In the genomic region with DNA sequence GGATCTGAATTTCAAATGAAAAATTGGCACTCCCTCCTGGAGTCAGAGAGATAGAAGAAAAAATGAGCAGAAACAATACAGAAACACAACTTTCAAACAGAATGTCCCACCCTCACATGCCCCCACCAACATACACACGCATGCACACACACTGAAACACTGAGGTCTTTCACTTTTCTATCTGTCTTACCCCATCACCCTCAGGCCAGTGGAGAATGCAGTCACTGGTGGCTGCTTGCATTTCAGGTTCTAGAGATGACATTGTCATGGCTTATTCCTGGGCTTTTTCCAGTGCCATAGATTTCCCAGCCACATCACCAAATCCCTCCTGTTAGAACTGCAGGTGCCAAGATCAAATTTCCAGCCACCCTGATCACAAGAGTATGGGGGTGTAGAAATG, we compare ENCODE assay signal across 14 cellular contexts.
DNase-seq lines count a peak whose midpoint lies in the region; ATAC-seq and TF ChIP-seq lines count a peak whose summit lies in the region.
"Had no signal": no experiment of that assay in that cellular context is flagged by ENCODE, and none has a peak within 500 bp of the region (broad histone marks: within the 10 kb centered on the region; RNA-seq: fewer than 3 reads in every experiment).

No MANE protein-coding gene starts in this region.

- peak overlapping the region; percentile 79 for H3K4me3 Mint-ChIP-seq in glutamatergic neuron (ENCODE audit: unreplicated experiment)
- H3K4me3 Mint-ChIP-seq: CD8-positive, alpha-beta memory T cell; T-helper 1 cell treated with Interleukin-12 subunit alpha and Interleukin-12 subunit beta and Interleukin-4 antibody, amounts not matched to agents 30 μg/mL and 1 μg/mL, for 36 hours had no signal

- H3K27ac ChIP-seq in heart left ventricle = no peak overlapping the region
- no peak overlapping the region for H3K27ac ChIP-seq in right cardiac atrium (ENCODE audit: low read length)
- H3K27ac ChIP-seq: BLaER1 had no signal

- TF ChIP-seq CTCF in heart left ventricle (IDR thresholded peaks at IDR 0.05) (no peak), glutamatergic neuron (IDR thresholded peaks at IDR 0.05; ENCODE audit: partially characterized antibody, unreplicated experiment) (no peak)

- ATAC-seq in heart left ventricle (peak in 3 of 4 donors; percentile 24 to 33 (median 31)), right cardiac atrium (no peak), HG03460 (IDR thresholded peaks at IDR 0.05; ENCODE audit: unreplicated experiment) (no peak)

- H3K4me1 ChIP-seq in heart left ventricle (peaks cover 0 to 34% (median 9%) of the 10 kb centered on the region in 12 donors), right cardiac atrium (ENCODE audit: control insufficient read depth, insufficient read depth, low read length) (peaks cover 2% of the 10 kb centered on the region)
- H3K4me1 ChIP-seq: BLaER1 had no signal

- H3K36me3 Mint-ChIP-seq in glutamatergic neuron (ENCODE audit: unreplicated experiment) = no peaks in the 10 kb centered on the region
- H3K36me3 Mint-ChIP-seq: CD8-positive, alpha-beta memory T cell had no signal

- no peaks in the 10 kb centered on the region for H3K9me3 ChIP-seq in heart left ventricle
- H3K9me3 ChIP-seq in right cardiac atrium (ENCODE audit: control insufficient read depth, low read length) = no peaks in the 10 kb centered on the region
- H3K9me3 ChIP-seq: BLaER1, SK-N-SH had no signal

- intact Hi-C loops in heart left ventricle (cut with DNase I) (loop anchor here in 1 of 10 donors (5.0 kb wide), 1 partner anchor 67 kb away; a partner anchor contains a TSS), right cardiac atrium (cut with DNase I) (no loop called here)

- peaks cover 21% of the 10 kb centered on the region for H3K9me3 Mint-ChIP-seq in glutamatergic neuron (ENCODE audit: unreplicated experiment)
- H3K9me3 Mint-ChIP-seq: T-helper 1 cell treated with Interleukin-12 subunit alpha and Interleukin-12 subunit beta and Interleukin-4 antibody, amounts not matched to agents 30 μg/mL and 1 μg/mL, for 36 hours had no signal

- DNase-seq in heart left ventricle (no peak), right cardiac atrium (no peak), NCI-H748 (lab: John Stamatoyannopoulos, UW; ENCODE audit: unreplicated experiment) (peak; percentile 62), glutamatergic neuron (no peak), SK-N-DZ (ENCODE audit: low spot score) (no peak)
- DNase-seq in stimulated activated CD4-positive, alpha-beta T cell treated with anti-CD3 and anti-CD28 coated beads, Interleukin-12 subunit alpha, Interleukin-12 subunit beta, amount 100 ng/mL, for 4 hours = no peak
- DNase-seq: CD8-positive, alpha-beta memory T cell; H7; IMR-90; Kasumi-1; SK-N-SH had no signal

- H3K4me1 Mint-ChIP-seq in glutamatergic neuron (ENCODE audit: low read depth, unreplicated experiment) = peaks cover 53% of the 10 kb centered on the region
- H3K4me1 Mint-ChIP-seq: CD8-positive, alpha-beta memory T cell had no signal

- H3K4me3 ChIP-seq in heart left ventricle (no peak overlapping the region), right cardiac atrium (ENCODE audit: low read length) (no peak overlapping the region)
- H3K4me3 ChIP-seq: BLaER1 had no signal

- H3K27me3 Mint-ChIP-seq in glutamatergic neuron (ENCODE audit: unreplicated experiment) = peaks cover 5% of the 10 kb centered on the region
- H3K27me3 Mint-ChIP-seq: CD8-positive, alpha-beta memory T cell had no signal

- no peak for TF ChIP-seq POLR2A in heart left ventricle (IDR thresholded peaks at IDR 0.05)

- H3K27ac Mint-ChIP-seq in glutamatergic neuron (ENCODE audit: unreplicated experiment) = peak overlapping the region; percentile 90
- H3K27ac Mint-ChIP-seq: CD8-positive, alpha-beta memory T cell; T-helper 1 cell treated with Interleukin-12 subunit alpha and Interleukin-12 subunit beta and Interleukin-4 antibody, amounts not matched to agents 30 μg/mL and 1 μg/mL, for 36 hours had no signal

- 82 to 100% (median 92%) methylated on average over 1 of the region's 1 CpG for WGBS in heart left ventricle, 4 donors
- 94% methylated on average over 1 of the region's 1 CpG for WGBS in right cardiac atrium

- no peaks in the 10 kb centered on the region for H3K27me3 ChIP-seq in heart left ventricle
- no peaks in the 10 kb centered on the region for H3K27me3 ChIP-seq in right cardiac atrium (ENCODE audit: control insufficient read depth, insufficient read depth)
- H3K27me3 ChIP-seq: BLaER1 had no signal

- H3K36me3 ChIP-seq in heart left ventricle = no peaks in the 10 kb centered on the region
- H3K36me3 ChIP-seq: BLaER1 had no signal

Comparison
In these comparisons a context has a peak if more than half of its experiments do, and no peak if none do; other contexts are left out.
1. ATAC-seq: peak in heart left ventricle (3 of 4); none in right cardiac atrium (0 of 2) and HG03460 (single experiment).